ENCODE assay signal across 8 cellular contexts in genomic region chr11:67382481-67383136, GRCh38. TPM values are rescaled to one million over a fixed set of nuclear protein-coding genes. Genes with fewer than 3 reads are reported as not detected.
DNase-seq lines count a peak whose midpoint lies in the region; ATAC-seq and TF ChIP-seq lines count a peak whose summit lies in the region.

No MANE protein-coding gene starts in this region.

- H3K4me2 ChIP-seq in PC-3 (ENCODE audit: low read length): no peak overlapping the region

- peaks cover 11% of the 10 kb centered on the region; the same call in 1 of the 2 replicates for H3K79me2 ChIP-seq in PC-3 (ENCODE audit: low read length)

- no peaks in the 10 kb centered on the region for H3K36me3 ChIP-seq in PC-3 (ENCODE audit: low read depth, low read length)
- no peaks in the 10 kb centered on the region for H3K36me3 ChIP-seq in esophagus squamous epithelium

- no peaks in the 10 kb centered on the region for H3K9me2 ChIP-seq in PC-3 (replicated peaks; ENCODE audit: low read length)

- TF ChIP-seq POLR2A in esophagus squamous epithelium (IDR thresholded peaks at IDR 0.05): no peak

- WGBS in esophagus squamous epithelium, 2 donors: 29 to 36% methylated on average over 9 to 11 of the region's 12 CpGs

- CTCF ChIA-PET in PC-3 (lab: Charles Lee): interaction anchor here (0.5 to 4.7 kb wide), 11 partner anchors 9 to 120 kb away, joined by 3 to 55 read pairs (median 8); partner anchors contain the start of gene POLD4

- H3K4me3 ChIP-seq in PC-3 (ENCODE audit: low read length): no peak overlapping the region
- no peak overlapping the region for H3K4me3 ChIP-seq in esophagus squamous epithelium

- no peak overlapping the region for H3K4me3 Mint-ChIP-seq in activated T-cell treated with anti-CD3 and anti-CD28 coated beads, Interleukin-2, amount 50 U/mL, for 24 hours
- H3K4me3 Mint-ChIP-seq in nephron progenitor cell: no peak overlapping the region
- no peak overlapping the region for H3K4me3 Mint-ChIP-seq in stimulated activated naive CD8-positive, alpha-beta T cell treated with anti-CD3 and anti-CD28 coated beads, Interleukin-15, amount 100 ng/mL, for 72 hours

- peaks cover 4% of the 10 kb centered on the region for H3K4me1 Mint-ChIP-seq in activated T-cell treated with anti-CD3 and anti-CD28 coated beads, Interleukin-2, amount 50 U/mL, for 24 hours (ENCODE audit: low read depth)
- peaks cover 34% of the 10 kb centered on the region for H3K4me1 Mint-ChIP-seq in nephron progenitor cell
- peaks cover 29% of the 10 kb centered on the region for H3K4me1 Mint-ChIP-seq in stimulated activated naive CD8-positive, alpha-beta T cell treated with anti-CD3 and anti-CD28 coated beads, Interleukin-15, amount 100 ng/mL, for 72 hours

- no peak overlapping the region for H3K27ac ChIP-seq in PC-3 (ENCODE audit: low read length)
- H3K27ac ChIP-seq in esophagus squamous epithelium: peak overlapping the region in 2 of 4 donors; percentile 6 to 9

- no peaks in the 10 kb centered on the region for H3K27me3 Mint-ChIP-seq in activated T-cell treated with anti-CD3 and anti-CD28 coated beads, Interleukin-2, amount 50 U/mL, for 24 hours
- H3K27me3 Mint-ChIP-seq in nephron progenitor cell (ENCODE audit: low read depth, poor library complexity): peaks cover 29% of the 10 kb centered on the region
- H3K27me3 Mint-ChIP-seq in stimulated activated naive CD8-positive, alpha-beta T cell treated with anti-CD3 and anti-CD28 coated beads, Interleukin-15, amount 100 ng/mL, for 72 hours: peaks cover 28% of the 10 kb centered on the region

- 0 out of 2 replicates have a peak overlapping the region, but pooled peaks have one; percentile 8 for H2AFZ ChIP-seq in PC-3 (ENCODE audit: low read length)

- H3K27me3 ChIP-seq in PC-3 (ENCODE audit: low read length) (no peaks in the 10 kb centered on the region), esophagus squamous epithelium (no peaks in the 10 kb centered on the region)

- intact Hi-C loops in PC-3 (cut with micrococcal nuclease) (loop anchor here (1.0 kb wide), 2 partner anchors 25 to 31 kb away; no protein-coding TSS in a partner anchor), esophagus squamous epithelium (cut with DNase I) (loop anchor here (5.0 kb wide), 1 partner anchor 35 kb away; no protein-coding TSS in a partner anchor)

- no peaks in the 10 kb centered on the region for H4K20me1 ChIP-seq in PC-3 (ENCODE audit: low read length)

- no peak overlapping the region for H3K9ac ChIP-seq in PC-3 (ENCODE audit: low read length)

- POLR2A ChIA-PET in PC-3 (lab: Charles Lee; ENCODE audit: unreplicated experiment): interaction anchor here (0.7 kb wide), 1 partner anchor 37 kb away, joined by 3 read pairs; no protein-coding TSS in a partner anchor

- H3K36me3 Mint-ChIP-seq in activated T-cell treated with anti-CD3 and anti-CD28 coated beads, Interleukin-2, amount 50 U/mL, for 24 hours (ENCODE audit: low read depth): no peaks in the 10 kb centered on the region
- no peaks in the 10 kb centered on the region for H3K36me3 Mint-ChIP-seq in nephron progenitor cell (ENCODE audit: low read depth)

- peak; percentile 21 for DNase-seq in GF-D8 (lab: John Stamatoyannopoulos, UW)
- peak; percentile 70 for DNase-seq in HT1080 (ENCODE audit: low read depth)
- DNase-seq in PC-3: peak; percentile 93
- peak; percentile 90 for DNase-seq in activated T-cell treated with anti-CD3 and anti-CD28 coated beads, Interleukin-2, amount 50 U/mL, for 24 hours
- no peak for DNase-seq in esophagus squamous epithelium (lab: John Stamatoyannopoulos, UW)
- DNase-seq in nephron progenitor cell: peak; percentile 84
- DNase-seq in stimulated activated naive CD8-positive, alpha-beta T cell treated with anti-CD3 and anti-CD28 coated beads, Interleukin-15, amount 100 ng/mL, for 72 hours: peak; percentile 83 to 84

- H3K9me3 Mint-ChIP-seq in activated T-cell treated with anti-CD3 and anti-CD28 coated beads, Interleukin-2, amount 50 U/mL, for 24 hours: no peaks in the 10 kb centered on the region
- no peaks in the 10 kb centered on the region for H3K9me3 Mint-ChIP-seq in nephron progenitor cell
- no peaks in the 10 kb centered on the region for H3K9me3 Mint-ChIP-seq in stimulated activated naive CD8-positive, alpha-beta T cell treated with anti-CD3 and anti-CD28 coated beads, Interleukin-15, amount 100 ng/mL, for 72 hours

- H3F3A ChIP-seq in PC-3 (ENCODE audit: low read length, unreplicated experiment): no peaks in the 10 kb centered on the region

- peaks cover 57% of the 10 kb centered on the region for H3K4me1 ChIP-seq in PC-3 (ENCODE audit: insufficient read depth, low read length)
- peaks cover 17 to 65% (median 19%) of the 10 kb centered on the region in 3 donors for H3K4me1 ChIP-seq in esophagus squamous epithelium

- BruUV-seq in PC-3 (replicated peaks; lab: Mats Ljungman, UMichigan): no TSS peak

- TF ChIP-seq CTCF in PC-3 (conservative IDR thresholded peaks at IDR 0.05; ENCODE audit: low read depth, low read length) (peak; percentile 99), esophagus squamous epithelium (IDR thresholded peaks at IDR 0.05) (peak; percentile 92 to 98 (median 97)), nephron progenitor cell (IDR thresholded peaks at IDR 0.05) (peak; percentile 98)

- no peak overlapping the region for H3K27ac Mint-ChIP-seq in activated T-cell treated with anti-CD3 and anti-CD28 coated beads, Interleukin-2, amount 50 U/mL, for 24 hours
- no peak overlapping the region for H3K27ac Mint-ChIP-seq in nephron progenitor cell
- H3K27ac Mint-ChIP-seq in stimulated activated naive CD8-positive, alpha-beta T cell treated with anti-CD3 and anti-CD28 coated beads, Interleukin-15, amount 100 ng/mL, for 72 hours: no peak overlapping the region

- no peaks in the 10 kb centered on the region for H3K9me3 ChIP-seq in PC-3 (ENCODE audit: low read length)
- H3K9me3 ChIP-seq in esophagus squamous epithelium: no peaks in the 10 kb centered on the region

- ATAC-seq in PC-3 (peak; percentile 51), GM19452 (IDR thresholded peaks at IDR 0.05; ENCODE audit: unreplicated experiment) (no peak)
- peak; percentile 90 for ATAC-seq in stimulated activated naive CD8-positive, alpha-beta T cell treated with anti-CD3 and anti-CD28 coated beads, Interleukin-15, amount 100 ng/mL, for 72 hours

RNA-seq across cellular contexts. Expression of gene RAD9A, which starts 9.2 kb away (rescaled TPM):
- 6.5 and 11.7 TPM in 2 replicates for total RNA-seq in HT1080 (2014; rRNA removed; shearing (Covaris generic))
- 6.6 and 8.1 TPM in 2 replicates for polyA plus RNA-seq in HT1080 (2015; cell fraction: cytosol; rRNA removed)
- polyA plus RNA-seq in HT1080 (2015; cell fraction: nucleus; rRNA removed): 32.9 and 36.8 TPM in 2 replicates
- total RNA-seq in PC-3 (2014; rRNA removed) (45.5 and 48.9 TPM in 2 replicates), esophagus squamous epithelium (10 to 100 TPM; 10.6 to 18.3 (median 12.7) TPM)

RNA-seq across cellular contexts. Expression of gene CLCF1, which starts 9.2 kb away (rescaled TPM):
- total RNA-seq in HT1080 (2014; rRNA removed; shearing (Covaris generic)): 7.5 and 9.3 TPM in 2 replicates
- polyA plus RNA-seq in HT1080 (2015; cell fraction: cytosol; rRNA removed): 11.7 and 14.8 TPM in 2 replicates
- 16.7 and 20.7 TPM in 2 replicates for polyA plus RNA-seq in HT1080 (2015; cell fraction: nucleus; rRNA removed)
- total RNA-seq in PC-3 (2014; rRNA removed) (48.3 and 63.5 TPM in 2 replicates), esophagus squamous epithelium (1 to 10 TPM; 2.3 to 6.8 (median 2.7) TPM)

RNA-seq across cellular contexts. Expression of gene PPP1CA, which starts 19.0 kb away (rescaled TPM):
- total RNA-seq in HT1080 (2014; rRNA removed; shearing (Covaris generic)): 324 and 339 TPM in 2 replicates
- polyA plus RNA-seq in HT1080 (2015; cell fraction: cytosol; rRNA removed): 173 and 190 TPM in 2 replicates
- polyA plus RNA-seq in HT1080 (2015; cell fraction: nucleus; rRNA removed): 94.2 and 99.1 TPM in 2 replicates
- 449 and 477 TPM in 2 replicates for total RNA-seq in PC-3 (2014; rRNA removed)
- total RNA-seq in esophagus squamous epithelium: 100 to 1,000 TPM; 146 to 202 (median 185) TPM

RNA-seq across cellular contexts. Expression of gene TBC1D10C, which starts 21.3 kb away (rescaled TPM):
- total RNA-seq in HT1080 (2014; rRNA removed; shearing (Covaris generic)): 0.05 TPM in 1 of 2 replicates, not detected in the other
- polyA plus RNA-seq in HT1080 (2015; cell fraction: cytosol; rRNA removed): 0.05 TPM in 1 of 2 replicates, not detected in the other
- 0.41 TPM in 1 of 2 replicates, not detected in the other for polyA plus RNA-seq in HT1080 (2015; cell fraction: nucleus; rRNA removed)
- total RNA-seq in PC-3 (2014; rRNA removed): not detected in 2 replicates
- 1 to 10 TPM; 1.7 to 7.2 (median 3.5) TPM for total RNA-seq in esophagus squamous epithelium

RNA-seq across cellular contexts. Expression of gene POLD4, which starts 29.3 kb away (rescaled TPM):
- 34.5 and 39.4 TPM in 2 replicates for total RNA-seq in HT1080 (2014; rRNA removed; shearing (Covaris generic))
- polyA plus RNA-seq in HT1080 (2015; cell fraction: cytosol; rRNA removed): 145 and 162 TPM in 2 replicates
- polyA plus RNA-seq in HT1080 (2015; cell fraction: nucleus; rRNA removed): 117 and 132 TPM in 2 replicates
- total RNA-seq in PC-3 (2014; rRNA removed): 78.5 and 81.5 TPM in 2 replicates
- 100 to 1,000 TPM in 1 of 4 donors, 10 to 100 TPM in 3; 62.6 to 113 (median 74.7) TPM for total RNA-seq in esophagus squamous epithelium
